ENCODE assay signal across 25 cellular contexts in genomic region chrX:110520053-110520452, GRCh38.
"Had no signal": no experiment of that assay in that cellular context is flagged by ENCODE, and none has a peak within 500 bp of the region (broad histone marks: within the 10 kb centered on the region; RNA-seq: fewer than 3 reads in every experiment).

No MANE protein-coding gene starts in this region.

- H3K27ac ChIP-seq: hepatocyte, left ventricle myocardium inferior, ovary, right atrium auricular region, spleen, tibial nerve, vagina had no signal

- H3K27me3 Mint-ChIP-seq: progenitor cell of endocrine pancreas; stimulated activated memory B cell treated with anti-CD40 and anti-IgM and Interleukin-4, amounts not matched to agents 10 μg/mL and 1 μg/mL and 100 μg/mL, for 72 hours; stimulated activated naive CD8-positive, alpha-beta T cell treated with anti-CD3 and anti-CD28 coated beads, Interleukin-15, amount 100 ng/mL, for 72 hours; type B pancreatic cell had no signal

- H3K9me3 Mint-ChIP-seq: naive thymus-derived CD4-positive, alpha-beta T cell; natural killer cell treated with Interleukin-12 subunit alpha and Interleukin-12 subunit beta and Interleukin-15 and Interleukin-18, amount 100 ng/mL, for 72 hours; stimulated activated memory B cell treated with anti-CD40 and anti-IgM and Interleukin-4, amounts not matched to agents 10 μg/mL and 1 μg/mL and 100 μg/mL, for 72 hours; stimulated activated naive CD8-positive, alpha-beta T cell treated with anti-CD3 and anti-CD28 coated beads, Interleukin-15, amount 100 ng/mL, for 72 hours; type B pancreatic cell had no signal

- H3K27me3 ChIP-seq: hepatocyte, ovary, right atrium auricular region, spleen, vagina had no signal

- H3K4me3 Mint-ChIP-seq: naive thymus-derived CD4-positive, alpha-beta T cell; natural killer cell treated with Interleukin-12 subunit alpha and Interleukin-12 subunit beta and Interleukin-15 and Interleukin-18, amount 100 ng/mL, for 72 hours; stimulated activated memory B cell treated with anti-CD40 and anti-IgM and Interleukin-4, amounts not matched to agents 10 μg/mL and 1 μg/mL and 100 μg/mL, for 72 hours; stimulated activated naive CD8-positive, alpha-beta T cell treated with anti-CD3 and anti-CD28 coated beads, Interleukin-15, amount 100 ng/mL, for 72 hours; type B pancreatic cell had no signal

- H3K9me3 ChIP-seq: heart right ventricle, left ventricle myocardium inferior, mucosa of descending colon, ovary, right atrium auricular region, spleen, tibial nerve, vagina had no signal

- H2AFZ ChIP-seq: hepatocyte had no signal

- FAIRE-seq: small intestine had no signal

- ATAC-seq: mucosa of descending colon; naive thymus-derived CD4-positive, alpha-beta T cell; natural killer cell treated with Interleukin-12 subunit alpha and Interleukin-12 subunit beta and Interleukin-15 and Interleukin-18, amount 100 ng/mL, for 72 hours; stimulated activated memory B cell treated with anti-CD40 and anti-IgM and Interleukin-4, amounts not matched to agents 10 μg/mL and 1 μg/mL and 100 μg/mL, for 72 hours; stimulated activated naive CD8-positive, alpha-beta T cell treated with anti-CD3 and anti-CD28 coated beads, Interleukin-15, amount 100 ng/mL, for 72 hours had no signal

- H3K4me1 ChIP-seq: heart right ventricle, left ventricle myocardium inferior, right atrium auricular region, spleen, tibial nerve, vagina had no signal

- H3K36me3 Mint-ChIP-seq: naive thymus-derived CD4-positive, alpha-beta T cell; natural killer cell treated with Interleukin-12 subunit alpha and Interleukin-12 subunit beta and Interleukin-15 and Interleukin-18, amount 100 ng/mL, for 72 hours; stimulated activated memory B cell treated with anti-CD40 and anti-IgM and Interleukin-4, amounts not matched to agents 10 μg/mL and 1 μg/mL and 100 μg/mL, for 72 hours; type B pancreatic cell had no signal

- H3K4me2 ChIP-seq: hepatocyte had no signal

- H3K79me2 ChIP-seq: hepatocyte had no signal

- H3K4me1 Mint-ChIP-seq: naive thymus-derived CD4-positive, alpha-beta T cell; stimulated activated memory B cell treated with anti-CD40 and anti-IgM and Interleukin-4, amounts not matched to agents 10 μg/mL and 1 μg/mL and 100 μg/mL, for 72 hours; stimulated activated naive CD8-positive, alpha-beta T cell treated with anti-CD3 and anti-CD28 coated beads, Interleukin-15, amount 100 ng/mL, for 72 hours had no signal

- H3K4me3 ChIP-seq: heart right ventricle, hepatocyte, left ventricle myocardium inferior, lung, mucosa of descending colon, ovary, right atrium auricular region, spleen, tibial nerve, vagina had no signal

- H3K27ac Mint-ChIP-seq: naive thymus-derived CD4-positive, alpha-beta T cell; natural killer cell treated with Interleukin-12 subunit alpha and Interleukin-12 subunit beta and Interleukin-15 and Interleukin-18, amount 100 ng/mL, for 72 hours; progenitor cell of endocrine pancreas; stimulated activated memory B cell treated with anti-CD40 and anti-IgM and Interleukin-4, amounts not matched to agents 10 μg/mL and 1 μg/mL and 100 μg/mL, for 72 hours; stimulated activated naive CD8-positive, alpha-beta T cell treated with anti-CD3 and anti-CD28 coated beads, Interleukin-15, amount 100 ng/mL, for 72 hours; type B pancreatic cell had no signal

- H3K36me3 ChIP-seq: heart right ventricle, left ventricle myocardium inferior, ovary, right atrium auricular region, spleen, tibial nerve, vagina had no signal

- DNase-seq: heart right ventricle; islet precursor cell; left ventricle myocardium inferior; midbrain; mucosa of descending colon; naive thymus-derived CD4-positive, alpha-beta T cell; ovary; small intestine; spleen; stimulated activated CD4-positive, alpha-beta T cell treated with anti-CD3 and anti-CD28 coated beads, Interleukin-1b, Interleukin-23, amount 100 ng/mL, for 48 hours; stimulated activated CD4-positive, alpha-beta T cell treated with anti-CD3 and anti-CD28 coated beads, Interleukin-2, amount 100 ng/mL, for 48 hours; stimulated activated CD4-positive, alpha-beta T cell treated with anti-CD3 and anti-CD28 coated beads, Interleukin-4, amount 100 ng/mL, for 4 hours; stimulated activated CD8-positive, alpha-beta memory T cell treated with anti-CD3 and anti-CD28 coated beads, Interleukin-4, amount 100 ng/mL, for 48 hours; stimulated activated naive CD4-positive, alpha-beta T cell treated with Interleukin-2 at 50 U/mL for 16 hours; stimulated activated naive CD8-positive, alpha-beta T cell treated with anti-CD3 and anti-CD28 coated beads, Interleukin-15, amount 100 ng/mL, for 72 hours; substantia nigra had no signal
